ENCODE assay signal across 13 cellular contexts in genomic region chr3:150278843-150279341, GRCh38.
DNase-seq lines count a peak whose midpoint lies in the region; TF ChIP-seq lines count a peak whose summit lies in the region.
"Had no signal": no experiment of that assay in that cellular context is flagged by ENCODE, and none has a peak within 500 bp of the region (broad histone marks: within the 10 kb centered on the region; RNA-seq: fewer than 3 reads in every experiment).

No MANE protein-coding gene starts in this region.

- H3K27ac Mint-ChIP-seq in CD8-positive, alpha-beta memory T cell: no peak overlapping the region
- H3K27ac Mint-ChIP-seq in endodermal cell: no peak overlapping the region
- H3K27ac Mint-ChIP-seq: activated naive CD8-positive, alpha-beta T cell treated with anti-CD3 and anti-CD28 coated beads for 36 hours had no signal

- H3K4me2 ChIP-seq in mesendoderm (ENCODE audit: low read length): no peak overlapping the region

- no peaks in the 10 kb centered on the region for H3K79me1 ChIP-seq in mesendoderm (ENCODE audit: low read length)

- TF ChIP-seq CTCF in endodermal cell (conservative IDR thresholded peaks at IDR 0.05): no peak

- H2BK120ac ChIP-seq in mesendoderm (ENCODE audit: low read depth, low read length): no peak overlapping the region

- H3K4me1 Mint-ChIP-seq in CD8-positive, alpha-beta memory T cell: no peaks in the 10 kb centered on the region
- peaks cover 10% of the 10 kb centered on the region for H3K4me1 Mint-ChIP-seq in endodermal cell
- H3K4me1 Mint-ChIP-seq: activated naive CD8-positive, alpha-beta T cell treated with anti-CD3 and anti-CD28 coated beads for 36 hours had no signal

- no peak overlapping the region for H2BK15ac ChIP-seq in mesendoderm (replicated peaks; ENCODE audit: low read depth)

- H3K23ac ChIP-seq in mesendoderm (ENCODE audit: low read length): no peak overlapping the region

- DNase-seq in ELF-1 (ENCODE audit: low read depth, low spot score): peak; percentile 86
- DNase-seq in NCI-H1105 treated with DMSO at 0.1 percent for 48 hours (lab: John Stamatoyannopoulos, UW): peak; percentile 92
- no peak for DNase-seq in SK-N-MC (ENCODE audit: low read depth, low spot score)
- DNase-seq in mesendoderm: peak; percentile 71
- no peak for DNase-seq in D341Med (ENCODE audit: low spot score)
- no peak for DNase-seq in CD8-positive, alpha-beta memory T cell
- no peak for DNase-seq in endodermal cell
- no peak for DNase-seq in NCI-H510A treated with DMSO at 0.1 percent for 48 hours (lab: John Stamatoyannopoulos, UW)
- DNase-seq: activated naive CD8-positive, alpha-beta T cell treated with anti-CD3 and anti-CD28 coated beads for 36 hours; head of caudate nucleus; left ventricle myocardium inferior had no signal

- H3K4me1 ChIP-seq in mesendoderm (ENCODE audit: control insufficient read depth, low read depth, low read length) (no peaks in the 10 kb centered on the region), endodermal cell (ENCODE audit: control insufficient read depth, insufficient read depth, low read length) (no peaks in the 10 kb centered on the region)
- no peaks in the 10 kb centered on the region for H3K4me1 ChIP-seq in CD8-positive, alpha-beta memory T cell (ENCODE audit: insufficient read depth, low read length)
- H3K4me1 ChIP-seq: left ventricle myocardium inferior had no signal

- H3K4ac ChIP-seq in mesendoderm (ENCODE audit: low read depth, low read length): no peak overlapping the region

- POLR2A ChIA-PET in CD8-positive, alpha-beta memory T cell (lab: Charles Lee): no interaction called here

- H3K4me3 Mint-ChIP-seq in CD8-positive, alpha-beta memory T cell: no peak overlapping the region
- no peak overlapping the region for H3K4me3 Mint-ChIP-seq in endodermal cell
- H3K4me3 Mint-ChIP-seq: activated naive CD8-positive, alpha-beta T cell treated with anti-CD3 and anti-CD28 coated beads for 36 hours had no signal

- H3K27ac ChIP-seq in SK-N-MC (peak overlapping the region; percentile 81), mesendoderm (ENCODE audit: low read depth, low read length) (no peak overlapping the region), endodermal cell (ENCODE audit: low read depth, low read length) (no peak overlapping the region)
- H3K27ac ChIP-seq in CD8-positive, alpha-beta memory T cell (ENCODE audit: low read depth, low read length): no peak overlapping the region
- H3K27ac ChIP-seq: C4-2B, left ventricle myocardium inferior, neutrophil had no signal

- no CpG with 5 or more reads among the region's 7 CpGs for WGBS in mesendoderm (ENCODE audit: extremely low coverage, insufficient coverage, low lambda C conversion rate)
- WGBS in endodermal cell (ENCODE audit: insufficient coverage in 1 of 2, insufficient read length in 1 of 2), 2 experiments: 86% methylated on average over 6 of the region's 7 CpGs; no CpG with 5 or more reads in 1 of the 2 experiments

- no peak overlapping the region for H2BK5ac ChIP-seq in mesendoderm (ENCODE audit: low read length)

- no peak overlapping the region for H3K18ac ChIP-seq in mesendoderm (ENCODE audit: low read length)

- CTCF ChIA-PET in CD8-positive, alpha-beta memory T cell (lab: Charles Lee): no interaction called here

- no peak overlapping the region for H3K56ac ChIP-seq in mesendoderm (ENCODE audit: low read length)

- H3K9ac ChIP-seq in SK-N-MC (ENCODE audit: insufficient read length) (no peak overlapping the region), mesendoderm (ENCODE audit: low read length) (no peak overlapping the region), endodermal cell (ENCODE audit: extremely low read depth, low read length, poor library complexity, severe bottlenecking) (no peak overlapping the region)

- H3K79me2 ChIP-seq in mesendoderm (ENCODE audit: control insufficient read depth, insufficient read depth, low read length): no peaks in the 10 kb centered on the region

- H4K8ac ChIP-seq in mesendoderm (ENCODE audit: low read depth, low read length): no peak overlapping the region

- H4K5ac ChIP-seq in mesendoderm (ENCODE audit: low read length): no peak overlapping the region

- H2AK5ac ChIP-seq in mesendoderm (ENCODE audit: low read length): no peak overlapping the region

- H3K36me3 ChIP-seq in SK-N-MC (ENCODE audit: insufficient read depth, low read length) (no peaks in the 10 kb centered on the region), mesendoderm (ENCODE audit: control insufficient read depth, insufficient read depth, low read length) (no peaks in the 10 kb centered on the region), endodermal cell (ENCODE audit: control insufficient read depth, insufficient read depth, low read length) (no peaks in the 10 kb centered on the region)
- no peaks in the 10 kb centered on the region for H3K36me3 ChIP-seq in CD8-positive, alpha-beta memory T cell (ENCODE audit: insufficient read depth, low read length)
- H3K36me3 ChIP-seq: left ventricle myocardium inferior, neutrophil had no signal

- H3K27me3 ChIP-seq in mesendoderm (ENCODE audit: insufficient read depth, low read length, poor library complexity) (no peaks in the 10 kb centered on the region), endodermal cell (ENCODE audit: control insufficient read depth, insufficient read depth, low read length, poor library complexity, severe bottlenecking) (no peaks in the 10 kb centered on the region)
- no peaks in the 10 kb centered on the region for H3K27me3 ChIP-seq in CD8-positive, alpha-beta memory T cell (ENCODE audit: insufficient read depth, low read length, poor library complexity, severe bottlenecking)
- H3K27me3 ChIP-seq: neutrophil had no signal

- H3K27me3 Mint-ChIP-seq in CD8-positive, alpha-beta memory T cell: peaks cover 8 to 55% of the 10 kb centered on the region in 2 donors
- no peaks in the 10 kb centered on the region for H3K27me3 Mint-ChIP-seq in endodermal cell (ENCODE audit: insufficient read depth)

- H3K4me3 ChIP-seq in SK-N-MC (no peak overlapping the region), mesendoderm (ENCODE audit: low read length) (no peak overlapping the region), endodermal cell (ENCODE audit: low read length) (no peak overlapping the region)
- H3K4me3 ChIP-seq in CD8-positive, alpha-beta memory T cell (ENCODE audit: low read length): no peak overlapping the region
- H3K4me3 ChIP-seq: left ventricle myocardium inferior had no signal

- H3K36me3 Mint-ChIP-seq in CD8-positive, alpha-beta memory T cell: no peaks in the 10 kb centered on the region
- no peaks in the 10 kb centered on the region for H3K36me3 Mint-ChIP-seq in endodermal cell (ENCODE audit: low read depth)
- H3K36me3 Mint-ChIP-seq: activated naive CD8-positive, alpha-beta T cell treated with anti-CD3 and anti-CD28 coated beads for 36 hours had no signal

- H3K9me3 Mint-ChIP-seq in CD8-positive, alpha-beta memory T cell: no peaks in the 10 kb centered on the region
- H3K9me3 Mint-ChIP-seq in endodermal cell: no peaks in the 10 kb centered on the region

- H3K9me3 ChIP-seq in SK-N-MC (ENCODE audit: low read depth, low read length) (peaks cover 7% of the 10 kb centered on the region; the same call in 1 of the 2 replicates), endodermal cell (ENCODE audit: control insufficient read depth, low read length) (no peaks in the 10 kb centered on the region)
- H3K9me3 ChIP-seq in CD8-positive, alpha-beta memory T cell (ENCODE audit: low read length): no peaks in the 10 kb centered on the region
- H3K9me3 ChIP-seq: neutrophil had no signal

Comparison
In these comparisons a context has a peak if more than half of its experiments do, and no peak if none do; other contexts are left out.
1. DNase-seq: peak in ELF-1 (single experiment), NCI-H1105 treated with DMSO at 0.1 percent for 48 hours (single experiment) and mesendoderm (single experiment); none in SK-N-MC (single experiment), D341Med (single experiment), CD8-positive, alpha-beta memory T cell (0 of 5), endodermal cell (single experiment) and NCI-H510A treated with DMSO at 0.1 percent for 48 hours (single experiment).